Comparison of ENCODE assay signal across 11 cellular contexts in the genomic region with DNA sequence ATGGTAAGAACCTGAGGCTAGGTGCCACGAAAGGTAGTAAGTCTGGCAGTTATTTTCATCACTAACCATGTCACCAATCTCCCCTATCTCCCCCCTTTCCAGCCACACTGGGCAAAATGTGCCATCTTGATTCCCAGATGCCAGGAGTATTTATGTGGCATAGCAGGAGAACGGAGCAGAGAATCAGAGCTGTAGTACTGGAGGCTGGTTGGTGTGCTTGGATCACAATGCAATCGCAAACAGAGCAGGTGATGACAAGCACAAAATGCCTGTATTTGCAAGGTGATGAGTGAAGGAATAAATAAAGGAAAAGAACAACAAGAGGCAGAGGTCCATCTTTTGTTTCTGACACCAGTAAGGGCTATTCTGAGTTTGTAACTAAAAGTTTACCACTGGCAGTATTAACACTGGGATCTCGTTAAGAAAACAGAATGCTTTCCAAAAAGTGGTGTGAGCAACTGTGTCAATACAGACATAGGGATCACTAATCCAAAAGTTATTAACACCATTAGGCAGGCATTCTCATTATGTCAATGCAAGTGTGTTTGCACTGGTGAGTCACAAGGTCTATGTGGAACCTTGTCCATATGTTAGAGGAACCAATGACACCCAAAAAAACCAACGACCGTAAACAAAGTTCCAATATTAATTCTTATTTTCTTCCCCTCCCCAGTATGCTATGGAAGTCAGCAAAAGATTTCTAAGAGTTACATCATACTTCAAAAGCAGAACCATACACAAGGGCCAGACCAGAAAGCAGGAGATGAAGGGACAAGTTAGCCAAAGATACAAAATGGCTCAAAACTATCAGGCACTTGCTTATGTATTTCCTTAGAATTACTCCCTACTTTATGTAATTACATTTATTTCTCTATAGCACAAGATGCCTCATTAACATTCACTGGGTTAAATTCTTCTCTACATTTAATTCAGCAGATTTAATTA.
A peak's percentile ranks its signal among the peaks of the same experiment; 100 is the strongest.
DNase-seq lines count a peak whose midpoint lies in the region.
"Had no signal": no experiment of that assay in that cellular context is flagged by ENCODE, and none has a peak within 500 bp of the region (broad histone marks: within the 10 kb centered on the region; RNA-seq: fewer than 3 reads in every experiment).

No MANE protein-coding gene starts in this region.

- H3K36me3 Mint-ChIP-seq in activated T-helper 2 cell treated with anti-CD3 and anti-CD28 coated beads, Interferon-gamma antibody, Interleukin-2, Interleukin-4, amounts not matched to agents 10 μg/mL and 5 μg/mL and 100 μg/mL, durations not matched to agents 14 hours and 24 hours and 36 hours (ENCODE audit: low read depth), result peaks cover 58% of the 10 kb centered on the region

- intact Hi-C loops in activated T-helper 2 cell treated with anti-CD3 and anti-CD28 coated beads, Interferon-gamma antibody, Interleukin-2, Interleukin-4, amounts not matched to agents 10 μg/mL and 5 μg/mL and 100 μg/mL, durations not matched to agents 14 hours and 24 hours and 36 hours (cut with micrococcal nuclease), result loop anchor here (2.0 kb wide), 1 partner anchor 14 kb away; no protein-coding TSS in a partner anchor

- H3K4me1 Mint-ChIP-seq in activated T-helper 2 cell treated with anti-CD3 and anti-CD28 coated beads, Interferon-gamma antibody, Interleukin-2, Interleukin-4, amounts not matched to agents 10 μg/mL and 5 μg/mL and 100 μg/mL, durations not matched to agents 14 hours and 24 hours and 36 hours (ENCODE audit: low read depth), result peaks cover 52% of the 10 kb centered on the region

- DNase-seq in AML-193 (lab: John Stamatoyannopoulos, UW) (peak; percentile 63 to 64), HT-29 (ENCODE audit: low spot score) (peak; percentile 48), kidney tubule cell (ENCODE audit: low spot score) (peak; percentile 9), HK-2 (ENCODE audit: unreplicated experiment) (no peak), NCI-H187 (lab: John Stamatoyannopoulos, UW) (no peak), NCI-H526 treated with DMSO at 0.1 percent for 48 hours (lab: John Stamatoyannopoulos, UW) (no peak), UCSD-AML1 (lab: John Stamatoyannopoulos, UW; ENCODE audit: unreplicated experiment) (no peak)
- no peak for DNase-seq in activated T-helper 2 cell treated with anti-CD3 and anti-CD28 coated beads, Interferon-gamma antibody, Interleukin-2, Interleukin-4, amounts not matched to agents 10 μg/mL and 5 μg/mL and 100 μg/mL, durations not matched to agents 14 hours and 24 hours and 36 hours (ENCODE audit: low spot score)
- DNase-seq: activated T-cell treated with anti-CD3 and anti-CD28 coated beads, Interleukin-2, amount 50 U/mL, for 4 hours; EL; stimulated activated CD4-positive, alpha-beta T cell treated with anti-CD3 and anti-CD28 coated beads, Interleukin-12 subunit alpha, Interleukin-12 subunit beta, amount 100 ng/mL, for 4 hours had no signal

- H3K9me3 Mint-ChIP-seq in activated T-helper 2 cell treated with anti-CD3 and anti-CD28 coated beads, Interferon-gamma antibody, Interleukin-2, Interleukin-4, amounts not matched to agents 10 μg/mL and 5 μg/mL and 100 μg/mL, durations not matched to agents 14 hours and 24 hours and 36 hours, result no peaks in the 10 kb centered on the region
- H3K9me3 Mint-ChIP-seq: activated T-cell treated with anti-CD3 and anti-CD28 coated beads, Interleukin-2, amount 50 U/mL, for 4 hours had no signal

- H3K27me3 Mint-ChIP-seq in activated T-helper 2 cell treated with anti-CD3 and anti-CD28 coated beads, Interferon-gamma antibody, Interleukin-2, Interleukin-4, amounts not matched to agents 10 μg/mL and 5 μg/mL and 100 μg/mL, durations not matched to agents 14 hours and 24 hours and 36 hours (ENCODE audit: low read depth), result no peaks in the 10 kb centered on the region

- peak overlapping the region; percentile 58 for H3K27ac Mint-ChIP-seq in activated T-helper 2 cell treated with anti-CD3 and anti-CD28 coated beads, Interferon-gamma antibody, Interleukin-2, Interleukin-4, amounts not matched to agents 10 μg/mL and 5 μg/mL and 100 μg/mL, durations not matched to agents 14 hours and 24 hours and 36 hours

- H3K4me3 Mint-ChIP-seq in activated T-helper 2 cell treated with anti-CD3 and anti-CD28 coated beads, Interferon-gamma antibody, Interleukin-2, Interleukin-4, amounts not matched to agents 10 μg/mL and 5 μg/mL and 100 μg/mL, durations not matched to agents 14 hours and 24 hours and 36 hours (ENCODE audit: low read depth), result no peak overlapping the region
- H3K4me3 Mint-ChIP-seq: activated T-cell treated with anti-CD3 and anti-CD28 coated beads, Interleukin-2, amount 50 U/mL, for 4 hours had no signal

Comparison
In these comparisons a context has a peak if more than half of its experiments do, and no peak if none do; other contexts are left out.
1. DNase-seq: peak in AML-193 (2 of 2), HT-29 (single experiment) and kidney tubule cell (single experiment); none in activated T-helper 2 cell treated with anti-CD3 and anti-CD28 coated beads, Interferon-gamma antibody, Interleukin-2, Interleukin-4, amounts not matched to agents 10 μg/mL and 5 μg/mL and 100 μg/mL, durations not matched to agents 14 hours and 24 hours and 36 hours (single experiment), HK-2 (single experiment), NCI-H187 (0 of 2), NCI-H526 treated with DMSO at 0.1 percent for 48 hours (single experiment) and UCSD-AML1 (single experiment).